ENCODE assay signal across 24 cellular contexts in the genomic region with DNA sequence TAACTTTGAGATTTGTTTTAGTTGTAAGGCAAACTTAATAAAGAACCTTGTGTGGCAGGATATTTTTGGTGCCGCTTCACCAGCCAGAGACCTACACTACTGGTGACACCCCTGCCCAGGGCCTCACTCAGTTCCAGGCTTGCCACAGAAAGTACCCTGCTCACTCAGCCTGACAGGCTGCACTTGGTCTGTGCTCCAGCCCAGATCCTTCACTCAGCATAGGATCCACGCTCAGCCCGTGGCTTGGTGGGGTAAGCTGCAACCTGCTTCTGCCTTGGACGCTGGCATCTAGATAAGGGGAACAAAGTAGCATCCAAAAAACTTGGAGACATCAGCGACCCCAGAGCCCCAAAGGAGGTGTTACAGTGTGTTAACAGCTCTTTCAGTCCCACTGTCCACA.
"Had no signal": no experiment of that assay in that cellular context is flagged by ENCODE, and none has a peak within 500 bp of the region (broad histone marks: within the 10 kb centered on the region; RNA-seq: fewer than 3 reads in every experiment).

No MANE protein-coding gene starts in this region.

- H3K9me3 Mint-ChIP-seq: natural killer cell treated with Interleukin-12 subunit alpha and Interleukin-12 subunit beta and Interleukin-15 and Interleukin-18, amount 100 ng/mL, for 72 hours; neural crest cell had no signal

- H3K9me3 ChIP-seq: gastrocnemius medialis, lower lobe of right lung, mucosa of descending colon, psoas muscle, thoracic aorta, vagina had no signal

- H3K27ac ChIP-seq: epithelial cell of prostate, gastrocnemius medialis, lower lobe of right lung, psoas muscle, sigmoid colon, thoracic aorta, tibial nerve, vagina had no signal

- H3K36me3 ChIP-seq: gastrocnemius medialis, lower lobe of right lung, sigmoid colon, thoracic aorta, tibial nerve, vagina had no signal

- H3K4me1 Mint-ChIP-seq: mesothelial cell of epicardium; naive B cell; neural crest cell; stimulated activated naive B cell treated with anti-CD40 and anti-IgM and Interleukin-4, amounts not matched to agents 10 μg/mL and 1 μg/mL and 100 μg/mL, for 72 hours had no signal

- H3K27me3 Mint-ChIP-seq: naive B cell; natural killer cell treated with Interleukin-12 subunit alpha and Interleukin-12 subunit beta and Interleukin-15 and Interleukin-18, amount 100 ng/mL, for 72 hours; stimulated activated naive B cell treated with anti-CD40 and anti-IgM and Interleukin-4, amounts not matched to agents 10 μg/mL and 1 μg/mL and 100 μg/mL, for 72 hours; stimulated activated naive CD8-positive, alpha-beta T cell treated with anti-CD3 and anti-CD28 coated beads, Interleukin-15, Interleukin-2, amounts not matched to agents 100 ng/mL and 50 ng/mL, for 24 hours had no signal

- H3K27ac Mint-ChIP-seq: mesothelial cell of epicardium; naive B cell; natural killer cell treated with Interleukin-12 subunit alpha and Interleukin-12 subunit beta and Interleukin-15 and Interleukin-18, amount 100 ng/mL, for 72 hours; stimulated activated naive B cell treated with anti-CD40 and anti-IgM and Interleukin-4, amounts not matched to agents 10 μg/mL and 1 μg/mL and 100 μg/mL, for 72 hours; stimulated activated naive CD8-positive, alpha-beta T cell treated with anti-CD3 and anti-CD28 coated beads, Interleukin-15, Interleukin-2, amounts not matched to agents 100 ng/mL and 50 ng/mL, for 24 hours had no signal

- DNase-seq: cortex of kidney; effector CD4-positive, alpha-beta T cell; foreskin fibroblast; gastrocnemius medialis; head of caudate nucleus; left ventricle myocardium superior; lower lobe of right lung; mucosa of descending colon; naive B cell; nucleus accumbens; psoas muscle; right cardiac atrium; sigmoid colon; stimulated activated CD4-positive, alpha-beta T cell treated with anti-CD3 and anti-CD28 coated beads, Interleukin-4, amount 100 ng/mL, for 4 hours; stimulated activated naive B cell treated with anti-CD40 and anti-IgM and Interleukin-4, amounts not matched to agents 10 μg/mL and 1 μg/mL and 100 μg/mL, for 72 hours had no signal

- H3K4me3 ChIP-seq: gastrocnemius medialis, lower lobe of right lung, mucosa of descending colon, psoas muscle, sigmoid colon, thoracic aorta, tibial nerve, vagina had no signal

- ATAC-seq: esophagus mucosa; gastrocnemius medialis; left ventricle myocardium superior; lower lobe of right lung; mucosa of descending colon; natural killer cell treated with Interleukin-12 subunit alpha and Interleukin-12 subunit beta and Interleukin-15 and Interleukin-18, amount 100 ng/mL, for 72 hours; psoas muscle; right cardiac atrium; stimulated activated naive B cell treated with anti-CD40 and anti-IgM and Interleukin-4, amounts not matched to agents 10 μg/mL and 1 μg/mL and 100 μg/mL, for 72 hours had no signal

- H3K4me3 Mint-ChIP-seq: mesothelial cell of epicardium; naive B cell; natural killer cell treated with Interleukin-12 subunit alpha and Interleukin-12 subunit beta and Interleukin-15 and Interleukin-18, amount 100 ng/mL, for 72 hours; neural crest cell; stimulated activated naive B cell treated with anti-CD40 and anti-IgM and Interleukin-4, amounts not matched to agents 10 μg/mL and 1 μg/mL and 100 μg/mL, for 72 hours; stimulated activated naive CD8-positive, alpha-beta T cell treated with anti-CD3 and anti-CD28 coated beads, Interleukin-15, Interleukin-2, amounts not matched to agents 100 ng/mL and 50 ng/mL, for 24 hours had no signal

- H3K4me1 ChIP-seq: gastrocnemius medialis, lower lobe of right lung, psoas muscle, sigmoid colon, tibial nerve, vagina had no signal

- H3K36me3 Mint-ChIP-seq: mesothelial cell of epicardium; naive B cell; natural killer cell treated with Interleukin-12 subunit alpha and Interleukin-12 subunit beta and Interleukin-15 and Interleukin-18, amount 100 ng/mL, for 72 hours; stimulated activated naive B cell treated with anti-CD40 and anti-IgM and Interleukin-4, amounts not matched to agents 10 μg/mL and 1 μg/mL and 100 μg/mL, for 72 hours had no signal

- H3K27me3 ChIP-seq: gastrocnemius medialis, sigmoid colon, tibial nerve, vagina had no signal
